Comparison of ENCODE assay signal across 13 cellular contexts in the genomic region with DNA sequence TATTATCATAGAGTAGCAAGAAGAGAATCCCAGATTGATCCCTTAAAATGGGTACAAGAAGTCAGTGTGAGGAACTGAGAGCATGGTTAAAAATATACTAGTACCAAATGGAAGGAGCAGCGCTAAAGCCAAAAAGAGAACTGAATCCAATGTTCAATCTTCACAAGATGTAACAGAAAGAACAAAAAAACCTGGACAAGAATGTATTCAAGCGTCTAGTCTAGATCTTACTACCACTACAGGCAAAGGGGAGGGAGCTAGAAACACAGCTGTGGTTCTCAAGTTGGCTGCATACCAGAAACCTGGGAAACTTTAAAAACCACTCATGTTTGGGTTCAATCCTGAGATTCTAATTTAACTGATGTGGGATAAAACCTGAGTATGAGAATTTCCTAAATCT. TPM values are rescaled to one million over a fixed set of nuclear protein-coding genes. Genes with fewer than 3 reads are reported as not detected.
A peak's percentile ranks its signal among the peaks of the same experiment; 100 is the strongest.
DNase-seq lines count a peak whose midpoint lies in the region; ATAC-seq, FAIRE-seq and TF ChIP-seq lines count a peak whose summit lies in the region.
"Had no signal": no experiment of that assay in that cellular context is flagged by ENCODE, and none has a peak within 500 bp of the region (broad histone marks: within the 10 kb centered on the region; RNA-seq: fewer than 3 reads in every experiment).

No MANE protein-coding gene starts in this region.

- H3K4me2 ChIP-seq in DND-41 (ENCODE audit: insufficient read depth, low read length) (no peak overlapping the region), GM12878 (ENCODE audit: control insufficient read depth, insufficient read depth) (peak overlapping the region; percentile 15; the same call in 1 of the 2 replicates)

- H3K9me3 ChIP-seq in DND-41 (ENCODE audit: insufficient read depth, low read length, severe bottlenecking): no peaks in the 10 kb centered on the region
- peaks cover 3% of the 10 kb centered on the region; the same call in 1 of the 3 replicates for H3K9me3 ChIP-seq in GM12878 (replicated peaks; ENCODE audit: control insufficient read depth, insufficient read depth, low read length)
- H3K9me3 ChIP-seq: body of pancreas, pancreas, upper lobe of left lung had no signal

- RAD21 ChIA-PET in GM12878 (lab: Charles Lee; ENCODE audit: unreplicated experiment): interaction anchor here (0.9 to 1.4 kb wide), 2 partner anchors 33 to 56 kb away, joined by 4 to 5 read pairs; no protein-coding TSS in a partner anchor

- H2AFZ ChIP-seq in DND-41 (ENCODE audit: low read depth, low read length) (no peak overlapping the region), GM12878 (ENCODE audit: control insufficient read depth, low read depth, low read length) (no peak overlapping the region)

- DNase-seq in DND-41 (no peak), GM12878 (ENCODE audit: low read depth, low spot score) (peak; percentile 45), H7 (no peak), COLO668 (lab: John Stamatoyannopoulos, UW; ENCODE audit: unreplicated experiment) (no peak), ureter (ENCODE audit: low spot score) (no peak)
- no peak for DNase-seq in activated CD4-positive, alpha-beta T cell treated with anti-CD3 and anti-CD28 coated beads for 1 hour
- DNase-seq: body of pancreas, kidney glomerular epithelial cell, NCI-H774, pancreas, upper lobe of left lung had no signal

- H3K27me3 ChIP-seq in DND-41 (ENCODE audit: insufficient read depth, low read length, poor library complexity): no peaks in the 10 kb centered on the region
- no peaks in the 10 kb centered on the region for H3K27me3 ChIP-seq in GM12878 (replicated peaks in 1 of 2; ENCODE audit: control insufficient read depth in 2 of 2, insufficient read depth in 2 of 2, low read length in 1 of 2)
- no peaks in the 10 kb centered on the region for H3K27me3 ChIP-seq in H7 (ENCODE audit: control insufficient read depth, insufficient read depth, low read length)
- H3K27me3 ChIP-seq: body of pancreas, pancreas, upper lobe of left lung had no signal

- CTCF ChIA-PET in GM12878 (lab: Yijun Ruan, JAX): interaction anchor here (0.8 to 1.0 kb wide), 2 partner anchors 29 to 34 kb away, joined by 3 read pairs; no protein-coding TSS in a partner anchor

- TF ChIP-seq POLR2A in GM12878 (IDR thresholded peaks at IDR 0.05; ENCODE audit: low read depth, low read length): no peak

- SMC1A ChIA-PET in GM12878 (lab: Charles Lee; ENCODE audit: uncharacterized antibody, unreplicated experiment): interaction anchor here (0.9 to 1.6 kb wide), 9 partner anchors 17 to 107 kb away, joined by 3 to 5 read pairs (median 3); no protein-coding TSS in a partner anchor

- no peak; a peak in 1 of 4 replicates for TF ChIP-seq EP300 in GM12878 (IDR thresholded peaks at IDR 0.05; ENCODE audit: borderline replicate concordance in 1 of 2, control insufficient read depth in 1 of 2, low read depth in 2 of 2, low read length in 2 of 2)

- no TSS peak for BruUV-seq in GM12878 (replicated peaks; lab: Mats Ljungman, UMichigan)

- H3K4me1 ChIP-seq in DND-41 (ENCODE audit: insufficient read depth, low read length) (peaks cover 9% of the 10 kb centered on the region), GM12878 (ENCODE audit: control insufficient read depth, insufficient read depth, low read length) (peaks cover 14% of the 10 kb centered on the region)
- H3K4me1 ChIP-seq: body of pancreas, pancreas, upper lobe of left lung had no signal

- H3K36me3 ChIP-seq in DND-41 (ENCODE audit: insufficient read depth, low read length) (peaks cover 31% of the 10 kb centered on the region; the same call in 1 of the 2 replicates), GM12878 (ENCODE audit: control insufficient read depth in 2 of 2, insufficient read depth in 2 of 2, low read length in 1 of 2) (peaks cover 0 to 7% of the 10 kb centered on the region in 2 experiments; a peak in 3 of 4 replicates), H7 (replicated peaks; ENCODE audit: control insufficient read depth, insufficient read depth, low read length) (no peaks in the 10 kb centered on the region; the same call in 1 of the 2 replicates)
- H3K36me3 ChIP-seq: pancreas had no signal

- no peak for FAIRE-seq in GM12878 (lab: Jason Lieb, UNC)
- FAIRE-seq: pancreas had no signal

- H3K27ac ChIP-seq in DND-41 (ENCODE audit: low read length): 0 out of 2 replicates have a peak overlapping the region, but pooled peaks have one; percentile 35
- peak overlapping the region; percentile 2; the same call in 1 of the 2 replicates for H3K27ac ChIP-seq in GM12878 (ENCODE audit: control insufficient read depth, insufficient read depth)
- H3K27ac ChIP-seq: body of pancreas, pancreas, upper lobe of left lung had no signal

- intact Hi-C loops in GM12878 (cut with micrococcal nuclease; ENCODE audit: unreplicated experiment): no loop called here

- H3K4me3 ChIP-seq in DND-41 (ENCODE audit: low read depth in 1 of 2, low read length in 2 of 2) (no peak overlapping the region), GM12878 (0 out of 2 replicates have a peak overlapping the region, but pooled peaks have one; percentile 6), H7 (ENCODE audit: insufficient read depth, low read depth, low read length) (no peak overlapping the region)
- H3K4me3 ChIP-seq: body of pancreas, pancreas, upper lobe of left lung had no signal

- H3K9ac ChIP-seq in DND-41 (ENCODE audit: low read depth, low read length): no peak overlapping the region
- no peak overlapping the region for H3K9ac ChIP-seq in GM12878 (ENCODE audit: control insufficient read depth, insufficient read depth, low read length)

- TF ChIP-seq CTCF in DND-41 (IDR thresholded peaks at IDR 0.05; ENCODE audit: borderline replicate concordance, extremely low read depth, low read length, poor library complexity, severe bottlenecking): no peak
- TF ChIP-seq CTCF in GM12878 (IDR thresholded peaks at IDR 0.05 in 2 of 3, conservative IDR thresholded peaks at IDR 0.05 in 1 of 3; ENCODE audit: control insufficient read depth in 2 of 3, extremely low read depth in 1 of 3, insufficient read depth in 1 of 3, low read depth in 3 of 3, low read length in 3 of 3): no peak

- in situ Hi-C loops in GM12878 (cut with MboI): no loop called here

- WGBS in GM12878 (ENCODE audit: insufficient coverage, insufficient replicate concordance, low lambda C conversion rate, missing lambda C conversion rate): 3% methylated on average over 2 of the region's 2 CpGs

- POLR2A ChIA-PET in GM12878 (lab: Charles Lee): interaction anchor here (0.7 kb wide), 1 partner anchor 34 kb away, joined by 3 read pairs; no protein-coding TSS in a partner anchor

- ATAC-seq in DND-41 (ENCODE audit: insufficient read depth, low read depth) (no peak), GM19438 (IDR thresholded peaks at IDR 0.05; ENCODE audit: low read depth, unreplicated experiment) (peak; percentile 64), HG03196 (IDR thresholded peaks at IDR 0.05; ENCODE audit: unreplicated experiment) (peak; percentile 48), GM12878 (peak; percentile 90)
- ATAC-seq: body of pancreas, pancreas had no signal

- H4K20me1 ChIP-seq in DND-41 (ENCODE audit: insufficient read depth, low read length) (0 out of 2 replicates have a peak, but pooled peaks cover 3% of the 10 kb centered on the region), GM12878 (ENCODE audit: control insufficient read depth, insufficient read depth) (no peaks in the 10 kb centered on the region)

- TF ChIP-seq RAD21 in GM12878 (IDR thresholded peaks at IDR 0.05; ENCODE audit: insufficient read depth, low read depth, low read length): no peak

- H3K79me2 ChIP-seq in DND-41 (ENCODE audit: insufficient read depth, low read length): peaks cover 13% of the 10 kb centered on the region
- H3K79me2 ChIP-seq in GM12878 (ENCODE audit: control insufficient read depth, insufficient read depth, low read length): peaks cover 4% of the 10 kb centered on the region

TF ChIP-seq in GM12878, 131 proteins besides CTCF, POLR2A, EP300 and RAD21 (continues in another document):
- TF ChIP-seq IKZF2 (IDR thresholded peaks at IDR 0.05): peak; percentile 72 to 73

RNA-seq across cellular contexts. Expression of gene PIAS2, which starts 57.5 kb away (rescaled TPM):
- total RNA-seq in GM12878 (2013; cell fraction: nucleolus; rRNA removed): 141 and 148 TPM in 2 replicates
- 20.7 and 26.4 TPM in 2 replicates for total RNA-seq in GM12878 (2014; rRNA removed)
- 24.2 and 25.9 TPM in 2 replicates for total RNA-seq in GM12878 (2014; rRNA removed; fragmentation: Illumina TruSeq; extraction: Trizol)
- total RNA-seq in GM12878 (2021): 25.2 and 32.2 TPM in 2 replicates
- polyA plus RNA-seq in GM12878 (2011; ENCODE audit: low read depth): 9.0 TPM
- 13.0 and 18.7 TPM in 2 replicates for polyA plus RNA-seq in GM12878 (2011; rRNA removed)
- polyA plus RNA-seq in GM12878 (2011; cell fraction: cytosol; rRNA removed): 9.5 and 14.5 TPM in 2 replicates
- 26.2 and 26.8 TPM in 2 replicates for polyA plus RNA-seq in GM12878 (2011; cell fraction: nucleus; rRNA removed)
- 8.7 and 12.2 TPM in 2 replicates for polyA plus RNA-seq in GM12878 (2012)
- polyA plus RNA-seq in GM12878 (2014; fragmentation: Illumina TruSeq; extraction: Trizol): 27.9 and 32.2 TPM in 2 replicates
- polyA plus RNA-seq in GM12878 (2014; fragmentation: Nextera tagmentation; extraction: Ambion mirVana): 1 to 10 TPM; 4.0 to 7.2 TPM
- polyA plus RNA-seq in GM12878 (2014; rRNA removed): 10.6 and 13.6 TPM in 2 replicates
- 10 to 100 TPM; 29.2 to 31.8 TPM for polyA plus RNA-seq in GM12878 (2016; fragmentation: Nextera tagmentation; extraction: Ambion mirVana)
- 16.0 and 17.7 TPM in 2 replicates for polyA minus RNA-seq in GM12878 (2011; rRNA and poly(A)+ RNA removed)
- 4.3 and 10.1 TPM in 2 replicates for polyA minus RNA-seq in GM12878 (2011; cell fraction: cytosol; rRNA and poly(A)+ RNA removed)
- polyA minus RNA-seq in GM12878 (2011; cell fraction: nucleus; rRNA and poly(A)+ RNA removed): 36.9 and 57.9 TPM in 2 replicates
- total RNA-seq in H7 (2014; rRNA removed; shearing (Covaris generic)): 24.2 and 32.8 TPM in 2 replicates
- 59.9 TPM for total RNA-seq in ureter

RNA-seq across cellular contexts. Expression of gene KATNAL2, which starts 57.5 kb away (rescaled TPM):
- not detected in 2 replicates for total RNA-seq in GM12878 (2013; cell fraction: nucleolus; rRNA removed)
- total RNA-seq in GM12878 (2014; rRNA removed): 1.7 and 1.8 TPM in 2 replicates
- total RNA-seq in GM12878 (2014; rRNA removed; fragmentation: Illumina TruSeq; extraction: Trizol): 1.9 and 2.4 TPM in 2 replicates
- 1.9 and 2.1 TPM in 2 replicates for total RNA-seq in GM12878 (2021)
- 0.81 TPM for polyA plus RNA-seq in GM12878 (2011; ENCODE audit: low read depth)
- polyA plus RNA-seq in GM12878 (2011; rRNA removed): 0.20 and 0.33 TPM in 2 replicates
- polyA plus RNA-seq in GM12878 (2011; cell fraction: cytosol; rRNA removed): 0.16 and 0.42 TPM in 2 replicates
- polyA plus RNA-seq in GM12878 (2011; cell fraction: nucleus; rRNA removed): 0.57 and 0.60 TPM in 2 replicates
- 1.2 and 1.3 TPM in 2 replicates for polyA plus RNA-seq in GM12878 (2012)
- 1.2 and 1.8 TPM in 2 replicates for polyA plus RNA-seq in GM12878 (2014; fragmentation: Illumina TruSeq; extraction: Trizol)
- polyA plus RNA-seq in GM12878 (2014; fragmentation: Nextera tagmentation; extraction: Ambion mirVana): under 1 TPM; 0.53 to 0.95 TPM
- polyA plus RNA-seq in GM12878 (2014; rRNA removed): 2.1 and 2.9 TPM in 2 replicates
- 1 to 10 TPM; 1.7 to 1.9 TPM for polyA plus RNA-seq in GM12878 (2016; fragmentation: Nextera tagmentation; extraction: Ambion mirVana)
- 0.22 TPM in 1 of 2 replicates, not detected in the other for polyA minus RNA-seq in GM12878 (2011; rRNA and poly(A)+ RNA removed)
- polyA minus RNA-seq in GM12878 (2011; cell fraction: cytosol; rRNA and poly(A)+ RNA removed): not detected in 2 replicates
- polyA minus RNA-seq in GM12878 (2011; cell fraction: nucleus; rRNA and poly(A)+ RNA removed): 0.60 TPM in 1 of 2 replicates, not detected in the other
- total RNA-seq in H7 (2014; rRNA removed; shearing (Covaris generic)): 7.5 and 20.2 TPM in 2 replicates
- total RNA-seq in ureter: 3.5 TPM
